ENCODE assay signal across 33 cellular contexts in the genomic region with DNA sequence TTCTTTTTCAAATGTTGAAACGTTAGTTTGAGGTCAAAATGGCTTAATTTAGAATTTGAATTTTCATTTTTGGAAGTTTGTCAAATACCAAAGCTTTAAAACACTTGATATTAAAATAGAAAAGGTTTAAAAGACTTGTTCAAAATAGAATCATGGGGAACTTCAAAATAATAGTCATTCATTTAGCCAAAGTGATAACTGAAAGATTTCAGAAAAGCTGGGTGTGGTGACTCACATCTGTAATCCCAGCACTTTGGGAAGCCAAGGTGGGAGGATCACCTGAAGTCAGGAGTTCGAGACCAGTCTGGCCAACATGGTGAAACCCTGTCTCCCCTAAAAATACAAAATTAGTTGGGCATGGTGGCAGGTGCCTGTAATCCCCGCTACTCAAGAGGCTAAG. TPM values are rescaled to one million over a fixed set of nuclear protein-coding genes. Genes with fewer than 3 reads are reported as not detected.
"Had no signal": no experiment of that assay in that cellular context is flagged by ENCODE, and none has a peak within 500 bp of the region (broad histone marks: within the 10 kb centered on the region; RNA-seq: fewer than 3 reads in every experiment).

No MANE protein-coding gene starts in this region.

- H3K27me3 Mint-ChIP-seq: effector memory CD8-positive, alpha-beta T cell had no signal

- H3K27ac Mint-ChIP-seq: dendritic cell treated with granulocyte-macrophage colony-stimulating factor and Interleukin-4, amounts not matched to agents 40 ng/mL and 50 ng/mL, for 4 days; endodermal cell had no signal

- H3K4me1 ChIP-seq: gastrocnemius medialis, heart right ventricle, left lung, lower lobe of right lung had no signal

- DNase-seq: cortex of kidney; effector CD8-positive, alpha-beta T cell; effector memory CD8-positive, alpha-beta T cell; endodermal cell; erythroblast; esophagus squamous epithelium; foreskin fibroblast; foreskin melanocyte; gastrocnemius medialis; glutamatergic neuron; head of caudate nucleus; heart right ventricle; hippocampal formation; left cardiac atrium; left lung; left ventricle myocardium superior; lower lobe of right lung; mesenchymal stem cell; midbrain; mucosa of descending colon had no signal

- H3K9me3 Mint-ChIP-seq: dendritic cell treated with granulocyte-macrophage colony-stimulating factor and Interleukin-4, amounts not matched to agents 40 ng/mL and 50 ng/mL, for 4 days; effector memory CD8-positive, alpha-beta T cell had no signal

- ATAC-seq: effector memory CD8-positive, alpha-beta T cell; gastrocnemius medialis; heart right ventricle; left cardiac atrium; left lung; left ventricle myocardium superior; lower lobe of right lung; mucosa of descending colon had no signal

- H3K4me1 Mint-ChIP-seq: endodermal cell had no signal

- H3K4me3 ChIP-seq: esophagus squamous epithelium, gastrocnemius medialis, heart right ventricle, left lung, lower lobe of right lung, mucosa of descending colon had no signal

- FAIRE-seq: colon, endometrium, islet of Langerhans, keratinocyte had no signal

- H3K27me3 ChIP-seq: heart right ventricle, left lung had no signal

- H3K9me3 ChIP-seq: esophagus squamous epithelium, gastrocnemius medialis, left lung, lower lobe of right lung, mucosa of descending colon had no signal

- H3K36me3 ChIP-seq: esophagus squamous epithelium, gastrocnemius medialis, lower lobe of right lung had no signal

- H3K27ac ChIP-seq: epithelial cell of prostate, gastrocnemius medialis, heart right ventricle, left lung, lower lobe of right lung had no signal

- H3K4me3 Mint-ChIP-seq: dendritic cell treated with granulocyte-macrophage colony-stimulating factor and Interleukin-4, amounts not matched to agents 40 ng/mL and 50 ng/mL, for 4 days; effector memory CD8-positive, alpha-beta T cell; endodermal cell had no signal

RNA-seq across cellular contexts. Expression of a gene that starts 45.1 kb away (rescaled TPM):
- total RNA-seq: dermis microvascular lymphatic vessel endothelial cell, endodermal cell, esophagus mucosa, esophagus squamous epithelium, gastrocnemius medialis, glomerular endothelial cell, kidney epithelial cell, left cardiac atrium, left lung, lower leg skin, lower lobe of right lung, lung microvascular endothelial cell, myocyte had no signal
- polyA plus RNA-seq: heart right ventricle, keratinocyte had no signal

RNA-seq across cellular contexts. Expression of a gene that starts 56.0 kb away (rescaled TPM):
- total RNA-seq: dermis microvascular lymphatic vessel endothelial cell, gastrocnemius medialis, glomerular endothelial cell, heart right ventricle, left cardiac atrium, left ventricle myocardium superior, lower lobe of right lung, lung microvascular endothelial cell had no signal
- polyA plus RNA-seq: heart right ventricle, keratinocyte had no signal
